Comparison of ENCODE assay signal across 1 cellular context in the genomic region with DNA sequence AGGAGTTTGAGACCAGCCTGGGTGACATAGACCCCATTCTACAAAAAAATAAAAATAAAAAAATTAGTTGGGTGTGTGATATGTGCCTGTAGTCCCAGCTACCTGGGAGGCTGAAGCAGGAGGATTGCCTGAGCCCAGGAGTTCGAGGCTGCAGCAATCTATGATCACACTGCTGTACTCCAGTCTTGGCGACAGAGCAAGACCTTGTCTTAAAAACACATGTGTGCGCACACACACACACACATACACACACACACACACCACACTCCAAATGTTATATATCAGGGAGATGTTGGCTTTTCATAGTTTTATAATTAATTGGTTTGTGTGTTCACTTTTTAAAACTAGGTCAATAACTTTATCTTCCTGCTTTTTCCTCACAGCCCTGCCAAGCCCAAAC.
TF ChIP-seq lines count a peak whose summit lies in the region.

No MANE protein-coding gene starts in this region.

TF ChIP-seq in HepG2, 621 proteins besides CTCF, POLR2A, EP300 and RAD21 (continued from another document):
- no peak for TF ChIP-seq ZBTB34 (CRISPR knock-in tag; IDR thresholded peaks at IDR 0.05)
